In the genomic region with DNA sequence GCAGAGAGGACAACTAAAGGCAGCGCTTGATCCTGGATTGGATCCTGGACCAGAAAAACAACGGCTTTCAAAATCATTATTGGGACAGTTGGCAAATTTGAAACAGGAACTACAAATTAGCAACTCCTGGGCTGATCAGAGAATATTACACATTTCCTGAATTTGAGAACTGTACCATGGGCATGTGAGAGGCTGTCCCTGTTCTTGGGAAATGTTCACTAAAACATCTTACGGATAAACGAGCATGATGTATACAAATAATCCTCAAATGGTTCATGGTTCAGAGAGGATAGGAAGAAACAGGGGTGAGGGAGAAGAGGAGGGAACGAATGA, we compare ENCODE assay signal across 16 cellular contexts. TPM values are rescaled to one million over a fixed set of nuclear protein-coding genes. Genes with fewer than 3 reads are reported as not detected.
DNase-seq lines count a peak whose midpoint lies in the region; ATAC-seq and TF ChIP-seq lines count a peak whose summit lies in the region.
"Had no signal": no experiment of that assay in that cellular context is flagged by ENCODE, and none has a peak within 500 bp of the region (broad histone marks: within the 10 kb centered on the region; RNA-seq: fewer than 3 reads in every experiment).

No MANE protein-coding gene starts in this region.

- no peaks in the 10 kb centered on the region for H3K36me3 ChIP-seq in CD8-positive, alpha-beta T cell (ENCODE audit: insufficient read depth, low read length)
- H3K36me3 ChIP-seq in PC-3 (ENCODE audit: low read depth, low read length), result no peaks in the 10 kb centered on the region
- peaks cover 0 to 30% of the 10 kb centered on the region in 2 donors for H3K36me3 ChIP-seq in gastroesophageal sphincter
- H3K36me3 ChIP-seq in spleen, result peaks cover 0 to 33% (median 11%) of the 10 kb centered on the region in 6 donors

- WGBS in gastroesophageal sphincter (ENCODE audit: low coverage in 1 of 2), 2 donors, result 72 to 84% methylated on average over 5 of the region's 5 CpGs
- 47 to 78% (median 65%) methylated on average over 5 of the region's 5 CpGs for WGBS in spleen, 5 donors

- no peak for TF ChIP-seq CTCF in CD8-positive, alpha-beta T cell (IDR thresholded peaks at IDR 0.05)
- no peak for TF ChIP-seq CTCF in PC-3 (conservative IDR thresholded peaks at IDR 0.05; ENCODE audit: low read depth, low read length)
- no peak for TF ChIP-seq CTCF in gastroesophageal sphincter (IDR thresholded peaks at IDR 0.05)
- no peak for TF ChIP-seq CTCF in spleen (IDR thresholded peaks at IDR 0.05 in 8 of 11, conservative IDR thresholded peaks at IDR 0.05 in 3 of 11)

- peaks cover 3% of the 10 kb centered on the region for H3F3A ChIP-seq in PC-3 (ENCODE audit: low read length, unreplicated experiment)

- no peaks in the 10 kb centered on the region for H3K9me2 ChIP-seq in PC-3 (replicated peaks; ENCODE audit: low read length)

- no peak for ATAC-seq in CD8-positive, alpha-beta T cell
- ATAC-seq in PC-3 (no peak), gastroesophageal sphincter (peak; percentile 31)

- no peaks in the 10 kb centered on the region for H3K79me2 ChIP-seq in PC-3 (ENCODE audit: low read length)

- TF ChIP-seq POLR2A in gastroesophageal sphincter (IDR thresholded peaks at IDR 0.05) (no peak), spleen (IDR thresholded peaks at IDR 0.05) (no peak)

- POLR2A ChIA-PET in CD8-positive, alpha-beta T cell (lab: Charles Lee), result no interaction called here
- POLR2A ChIA-PET in PC-3 (lab: Charles Lee; ENCODE audit: unreplicated experiment), result no interaction called here
- POLR2A ChIA-PET in HEK293T (lab: Yijun Ruan, JAX), result no interaction called here

- DNase-seq in CD8-positive, alpha-beta T cell, result no peak
- no peak for DNase-seq in PC-3
- DNase-seq in spleen, result no peak
- DNase-seq in cerebellum (ENCODE audit: low spot score), result no peak
- no peak for DNase-seq in HEK293T (ENCODE audit: extremely low spot score)
- no peak for DNase-seq in NCI-H2227 treated with DMSO at 0.1 percent for 48 hours (lab: John Stamatoyannopoulos, UW)
- no peak for DNase-seq in stimulated activated CD8-positive, alpha-beta memory T cell treated with anti-CD3 and anti-CD28 coated beads, Interleukin-4, amount 100 ng/mL, for 48 hours
- DNase-seq: activated CD4-positive, CD25-positive, alpha-beta regulatory T cell treated with anti-CD3 and anti-CD28 coated beads, Interleukin-2, amount 50 U/mL, for 72 hours; activated CD8-positive, alpha-beta memory T cell treated with anti-CD3 and anti-CD28 coated beads, Interleukin-2, amount 50 U/mL, for 48 hours; activated naive CD8-positive, alpha-beta T cell treated with anti-CD3 and anti-CD28 coated beads for 36 hours; C1 segment of cervical spinal cord; NCI-H1048; SW 1271 had no signal

- H3K9me3 ChIP-seq in CD8-positive, alpha-beta T cell (ENCODE audit: low read length), result no peaks in the 10 kb centered on the region
- no peaks in the 10 kb centered on the region for H3K9me3 ChIP-seq in PC-3 (ENCODE audit: low read length)
- H3K9me3 ChIP-seq in gastroesophageal sphincter, result no peaks in the 10 kb centered on the region
- H3K9me3 ChIP-seq in spleen, result no peaks in the 10 kb centered on the region

- TF ChIP-seq EP300 in gastroesophageal sphincter (IDR thresholded peaks at IDR 0.05), result no peak

- H3K36me3 Mint-ChIP-seq in CD8-positive, alpha-beta T cell, result peaks cover 17% of the 10 kb centered on the region

- no peak overlapping the region for H3K4me3 ChIP-seq in CD8-positive, alpha-beta T cell (ENCODE audit: low read depth, low read length)
- H3K4me3 ChIP-seq in PC-3 (ENCODE audit: low read length) (no peak overlapping the region), gastroesophageal sphincter (no peak overlapping the region), spleen (peak overlapping the region in 1 of 8 donors; percentile 1)
- H3K4me3 ChIP-seq: coronary artery, lung had no signal

- intact Hi-C loops in CD8-positive, alpha-beta T cell (cut with DNase I, micrococcal nuclease), result no loop called here
- intact Hi-C loops in PC-3 (cut with micrococcal nuclease) (loop anchor here (2.0 kb wide), 1 partner anchor 66 kb away; no protein-coding TSS in a partner anchor), spleen (cut with DNase I; ENCODE audit: low total_unique reads) (no loop called here)

- no TSS peak for BruUV-seq in PC-3 (replicated peaks; lab: Mats Ljungman, UMichigan)

- H3K4me3 Mint-ChIP-seq in CD8-positive, alpha-beta T cell, result no peak overlapping the region
- H3K4me3 Mint-ChIP-seq: activated naive CD8-positive, alpha-beta T cell treated with anti-CD3 and anti-CD28 coated beads for 36 hours had no signal

- H3K27ac Mint-ChIP-seq in CD8-positive, alpha-beta T cell, result peak overlapping the region; percentile 47
- H3K27ac Mint-ChIP-seq: activated naive CD8-positive, alpha-beta T cell treated with anti-CD3 and anti-CD28 coated beads for 36 hours had no signal

- H4K20me1 ChIP-seq in PC-3 (ENCODE audit: low read length), result no peaks in the 10 kb centered on the region

- no peaks in the 10 kb centered on the region for H3K9me3 Mint-ChIP-seq in CD8-positive, alpha-beta T cell
- H3K9me3 Mint-ChIP-seq: activated naive CD8-positive, alpha-beta T cell treated with anti-CD3 and anti-CD28 coated beads for 36 hours had no signal

- peaks cover 21% of the 10 kb centered on the region for H3K4me1 Mint-ChIP-seq in CD8-positive, alpha-beta T cell (ENCODE audit: low read depth)

- H2AFZ ChIP-seq in PC-3 (ENCODE audit: low read length), result no peak overlapping the region

- H3K9ac ChIP-seq in PC-3 (ENCODE audit: low read length), result no peak overlapping the region

- no peaks in the 10 kb centered on the region for H3K27me3 ChIP-seq in CD8-positive, alpha-beta T cell (ENCODE audit: insufficient read depth, low read length)
- H3K27me3 ChIP-seq in PC-3 (ENCODE audit: low read length) (no peaks in the 10 kb centered on the region), gastroesophageal sphincter (no peaks in the 10 kb centered on the region), spleen (replicated peaks in 1 of 7) (no peaks in the 10 kb centered on the region)

- CTCF ChIA-PET in CD8-positive, alpha-beta T cell (lab: Charles Lee), result interaction anchor here (1.5 kb wide), 1 partner anchor 66 kb away, joined by 6 read pairs; no protein-coding TSS in a partner anchor
- CTCF ChIA-PET in PC-3 (lab: Charles Lee) (no interaction called here), HEK293T (lab: Yijun Ruan, JAX) (no interaction called here)

- peak overlapping the region; percentile 53 for H3K4me2 ChIP-seq in PC-3 (ENCODE audit: low read length)

- H3K4me1 ChIP-seq in CD8-positive, alpha-beta T cell (ENCODE audit: insufficient read depth, low read length), result no peaks in the 10 kb centered on the region
- H3K4me1 ChIP-seq in PC-3 (ENCODE audit: insufficient read depth, low read length) (peaks cover 30% of the 10 kb centered on the region), gastroesophageal sphincter (peaks cover 0 to 22% (median 3%) of the 10 kb centered on the region in 3 donors), spleen (peaks cover 1 to 67% (median 44%) of the 10 kb centered on the region in 6 donors)

- no peak overlapping the region for H3K27ac ChIP-seq in CD8-positive, alpha-beta T cell (ENCODE audit: low read depth, low read length)
- H3K27ac ChIP-seq in PC-3 (ENCODE audit: low read length), result peak overlapping the region; percentile 89
- H3K27ac ChIP-seq in gastroesophageal sphincter, result peak overlapping the region in 3 of 4 donors; percentile 38 to 81 (median 79)
- peak overlapping the region in 6 of 8 donors; percentile 59 to 83 (median 69) for H3K27ac ChIP-seq in spleen

- H3K27me3 Mint-ChIP-seq in CD8-positive, alpha-beta T cell (ENCODE audit: low read depth), result no peaks in the 10 kb centered on the region
- H3K27me3 Mint-ChIP-seq: activated naive CD8-positive, alpha-beta T cell treated with anti-CD3 and anti-CD28 coated beads for 36 hours had no signal

TF ChIP-seq in HEK293T, 16 proteins besides CTCF, POLR2A, EP300 and RAD21:
- TF ChIP-seq CTBP1 (IDR thresholded peaks at IDR 0.05; ENCODE audit: borderline replicate concordance) (no peak), SP1 (IDR thresholded peaks at IDR 0.05) (no peak), FOXK2 (IDR thresholded peaks at IDR 0.05) (no peak), FOXA1 (IDR thresholded peaks at IDR 0.05) (no peak), FOXM1 (IDR thresholded peaks at IDR 0.05; ENCODE audit: borderline replicate concordance) (no peak), NFRKB (IDR thresholded peaks at IDR 0.05) (no peak), SUZ12 (IDR thresholded peaks at IDR 0.05) (no peak), BHLHE40 (IDR thresholded peaks at IDR 0.05; ENCODE audit: borderline replicate concordance) (no peak), ARNT (IDR thresholded peaks at IDR 0.05) (no peak), ZNF384 (IDR thresholded peaks at IDR 0.05) (no peak), ELF4 (IDR thresholded peaks at IDR 0.05) (no peak), LEF1 (IDR thresholded peaks at IDR 0.05; ENCODE audit: borderline replicate concordance) (no peak), L3MBTL2 (conservative IDR thresholded peaks at IDR 0.05) (no peak), HDGF (IDR thresholded peaks at IDR 0.05; ENCODE audit: borderline replicate concordance) (no peak), TARDBP (IDR thresholded peaks at IDR 0.05) (no peak)
- TF ChIP-seq, protein P1, sequence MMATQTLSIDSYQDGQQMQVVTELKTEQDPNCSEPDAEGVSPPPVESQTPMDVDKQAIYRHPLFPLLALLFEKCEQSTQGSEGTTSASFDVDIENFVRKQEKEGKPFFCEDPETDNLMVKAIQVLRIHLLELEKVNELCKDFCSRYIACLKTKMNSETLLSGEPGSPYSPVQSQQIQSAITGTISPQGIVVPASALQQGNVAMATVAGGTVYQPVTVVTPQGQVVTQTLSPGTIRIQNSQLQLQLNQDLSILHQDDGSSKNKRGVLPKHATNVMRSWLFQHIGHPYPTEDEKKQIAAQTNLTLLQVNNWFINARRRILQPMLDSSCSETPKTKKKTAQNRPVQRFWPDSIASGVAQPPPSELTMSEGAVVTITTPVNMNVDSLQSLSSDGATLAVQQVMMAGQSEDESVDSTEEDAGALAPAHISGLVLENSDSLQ (IDR thresholded peaks at IDR 0.05), result no peak
TF ChIP-seq in HEK293T: peak in this region for 0.

RNA-seq across cellular contexts. Expression of gene ITGAE, which starts 2.3 kb away (rescaled TPM):
- total RNA-seq in CD8-positive, alpha-beta T cell, result 10 to 100 TPM; 23.0 to 25.7 TPM
- 29.7 and 42.0 TPM in 2 replicates for total RNA-seq in PC-3 (2014; rRNA removed)
- total RNA-seq in gastroesophageal sphincter, result 10 to 100 TPM; 20.3 to 35.2 (median 21.7) TPM
- total RNA-seq in spleen, result 10 to 100 TPM; 20.3 to 31.4 (median 26.3) TPM
- 10 to 100 TPM; 75.2 to 91.1 (median 78.3) TPM for polyA plus RNA-seq in spleen
- 12.1 TPM for total RNA-seq in cerebellum

RNA-seq across cellular contexts. Expression of gene NCBP3, which starts 42.8 kb away (rescaled TPM):
- total RNA-seq in CD8-positive, alpha-beta T cell, result 10 to 100 TPM; 28.4 to 35.3 TPM
- total RNA-seq in PC-3 (2014; rRNA removed) (17.3 and 21.0 TPM in 2 replicates), gastroesophageal sphincter (10 to 100 TPM; 22.2 to 25.7 (median 24.3) TPM), spleen (10 to 100 TPM; 24.9 to 43.9 (median 39.8) TPM), cerebellum (49.2 TPM)
- 10 to 100 TPM; 13.0 to 22.8 (median 20.6) TPM for polyA plus RNA-seq in spleen
